1 cellular context compared by ENCODE assay signal in the genomic region with DNA sequence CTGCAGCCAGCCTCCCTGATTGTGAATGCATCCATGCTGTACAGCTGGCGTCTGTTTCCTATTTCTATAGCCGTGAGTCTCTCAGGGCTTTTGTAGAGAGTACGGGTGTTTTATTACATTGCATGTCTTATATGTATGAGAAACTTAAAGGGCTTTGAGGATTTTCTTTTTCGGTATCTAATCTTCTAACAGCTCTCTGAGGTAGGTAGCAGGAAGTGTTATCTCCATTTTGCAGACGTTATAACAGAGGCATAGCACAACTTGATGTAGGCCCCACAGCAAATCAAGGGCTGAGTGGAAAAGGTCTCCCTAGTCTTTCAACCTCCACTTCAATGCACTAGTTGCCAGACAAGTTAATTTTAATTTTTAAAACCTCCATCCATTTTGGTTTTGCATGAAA.
TF ChIP-seq lines count a peak whose summit lies in the region.

No MANE protein-coding gene starts in this region.

TF ChIP-seq in IMR-90, 13 proteins besides CTCF, POLR2A, EP300 and RAD21:
- TF ChIP-seq BHLHE40 (IDR thresholded peaks at IDR 0.05; ENCODE audit: low read depth, low read length) (no peak), USF2 (IDR thresholded peaks at IDR 0.05; ENCODE audit: low read depth, low read length) (no peak), MXI1 (IDR thresholded peaks at IDR 0.05; ENCODE audit: borderline replicate concordance, low read depth, low read length) (no peak), FOS (IDR thresholded peaks at IDR 0.05; ENCODE audit: low read depth, low read length) (no peak), CHD1 (IDR thresholded peaks at IDR 0.05; ENCODE audit: low read depth, low read length) (no peak), MAZ (IDR thresholded peaks at IDR 0.05; ENCODE audit: borderline replicate concordance, low read depth, low read length) (no peak), MAFK (IDR thresholded peaks at IDR 0.05; ENCODE audit: low read depth, low read length) (no peak), RCOR1 (IDR thresholded peaks at IDR 0.05; ENCODE audit: insufficient replicate concordance, low read length) (no peak), RFX5 (IDR thresholded peaks at IDR 0.05; ENCODE audit: low read depth, low read length) (no peak), ELK1 (IDR thresholded peaks at IDR 0.05; ENCODE audit: borderline replicate concordance, low read depth, low read length) (no peak), SMC3 (IDR thresholded peaks at IDR 0.05; ENCODE audit: low read depth, low read length) (no peak), NFE2L2 (IDR thresholded peaks at IDR 0.05; ENCODE audit: low read depth, low read length) (no peak), CEBPB (IDR thresholded peaks at IDR 0.05; ENCODE audit: low read depth, low read length) (no peak)
TF ChIP-seq in IMR-90: peak in this region for 0.
